In the genomic region with DNA sequence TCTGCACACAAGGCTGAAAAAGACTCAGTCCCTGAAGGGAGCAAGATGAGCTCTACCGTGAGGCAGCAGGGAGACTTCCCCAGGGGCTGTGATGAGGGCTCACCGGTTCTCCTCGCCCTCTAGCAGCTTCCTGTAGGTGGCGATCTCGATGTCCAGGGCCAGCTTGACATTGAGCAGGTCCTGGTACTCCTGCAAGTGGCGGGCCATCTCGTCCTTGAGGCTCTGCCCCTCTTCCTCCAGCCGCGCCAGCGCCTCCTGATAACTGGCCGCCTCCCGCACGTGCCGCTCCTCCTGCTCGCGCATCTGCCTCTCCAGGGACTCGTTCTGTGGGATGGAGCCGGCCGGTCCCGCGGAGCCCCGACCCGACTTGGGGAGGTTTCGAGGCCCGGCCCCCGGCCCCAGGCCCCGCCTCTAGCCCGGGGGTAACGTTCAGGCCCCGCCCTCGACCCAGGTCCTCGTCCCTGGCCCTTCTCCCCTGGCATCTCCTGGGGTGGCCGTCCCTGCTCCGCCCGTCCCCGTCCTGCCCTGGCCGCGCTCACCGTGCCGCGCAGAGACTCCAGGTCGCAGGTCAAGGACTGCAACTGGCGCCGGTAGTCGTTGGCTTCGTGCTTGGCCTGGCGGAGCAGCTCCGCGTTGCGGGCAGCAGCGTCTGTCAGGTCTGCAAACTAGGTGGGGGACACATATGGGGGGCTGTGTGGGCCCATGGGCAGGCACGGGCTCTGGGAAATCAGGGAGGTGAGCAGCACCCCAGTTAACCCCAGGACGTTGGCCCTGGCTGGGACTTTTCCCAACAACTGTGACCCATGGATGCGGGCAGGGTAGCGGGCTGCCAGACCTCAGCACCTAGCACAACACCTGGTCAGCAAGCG, we compare ENCODE assay signal across 8 cellular contexts. TPM values are rescaled to one million over a fixed set of nuclear protein-coding genes. Genes with fewer than 3 reads are reported as not detected.
A peak's percentile ranks its signal among the peaks of the same experiment; 100 is the strongest.
DNase-seq lines count a peak whose midpoint lies in the region; FAIRE-seq and TF ChIP-seq lines count a peak whose summit lies in the region.

No MANE protein-coding gene starts in this region.

- no peaks in the 10 kb centered on the region for H3K9me2 ChIP-seq in neural cell (ENCODE audit: insufficient read depth, low read length)

- FAIRE-seq in frontal cortex (lab: Jason Lieb, UNC), result no peak

- no peak overlapping the region for H3K4me3 ChIP-seq in fibroblast of pulmonary artery (replicated peaks; ENCODE audit: low read depth, low read length)
- H3K4me3 ChIP-seq in neural cell (ENCODE audit: low read length), result peak overlapping the region; percentile 28
- H3K4me3 ChIP-seq in tibial nerve, result peak overlapping the region in 3 of 4 donors; percentile 8 to 40 (median 27)

- no peaks in the 10 kb centered on the region for H3F3A ChIP-seq in neural cell (ENCODE audit: insufficient read depth, low read length, poor library complexity, severe bottlenecking)

- no peak for TF ChIP-seq EP300 in neural cell (conservative IDR thresholded peaks at IDR 0.05; ENCODE audit: poor library complexity, severe bottlenecking)
- TF ChIP-seq EP300 in tibial nerve (IDR thresholded peaks at IDR 0.05), result no peak

- peaks cover 0 to 39% (median 21%) of the 10 kb centered on the region in 4 donors for H3K4me1 ChIP-seq in tibial nerve

- WGBS in tibial nerve, 2 donors, result 14 to 17% methylated on average over 34 to 47 of the region's 56 CpGs

- TF ChIP-seq CTCF in fibroblast of pulmonary artery (IDR thresholded peaks at IDR 0.05; ENCODE audit: low read length, missing control alignments) (peak; percentile 49), neural cell (IDR thresholded peaks at IDR 0.05; ENCODE audit: poor library complexity, severe bottlenecking) (peak; percentile 42), tibial nerve (IDR thresholded peaks at IDR 0.05) (peak; percentile 42 to 57 (median 53))

- TF ChIP-seq POLR2A in tibial nerve (IDR thresholded peaks at IDR 0.05), result no peak

- DNase-seq in NCI-H1105 (lab: John Stamatoyannopoulos, UW), result peak; percentile 6
- no peak for DNase-seq in NCI-H1105 treated with DMSO at 0.1 percent for 48 hours (lab: John Stamatoyannopoulos, UW)
- peak; percentile 12 for DNase-seq in NCI-H226
- peak; percentile 29 for DNase-seq in activated T-cell treated with anti-CD3 and anti-CD28 coated beads for 4 hours
- peak; percentile 48 for DNase-seq in fibroblast of pulmonary artery (ENCODE audit: low read depth)
- DNase-seq in tibial nerve (ENCODE audit: low spot score in 2 of 2), result peak in 1 of 2 donors; percentile 19
- DNase-seq in frontal cortex (ENCODE audit: low spot score in 2 of 2), result no peak

- H3K9ac ChIP-seq in neural cell (ENCODE audit: low read length), result no peak overlapping the region

- H3K36me3 ChIP-seq in neural cell (ENCODE audit: insufficient read depth, low read length) (no peaks in the 10 kb centered on the region), tibial nerve (no peaks in the 10 kb centered on the region)

- H3K27ac ChIP-seq in neural cell (ENCODE audit: low read length), result no peak overlapping the region
- H3K27ac ChIP-seq in tibial nerve, result no peak overlapping the region

- H3K9me3 ChIP-seq in neural cell (ENCODE audit: low read length) (no peaks in the 10 kb centered on the region), tibial nerve (no peaks in the 10 kb centered on the region)

- TF ChIP-seq RAD21 in neural cell (conservative IDR thresholded peaks at IDR 0.05), result no peak

- H2AFZ ChIP-seq in neural cell (ENCODE audit: low read depth, low read length), result no peak overlapping the region

- H3K27me3 ChIP-seq in neural cell (ENCODE audit: insufficient read depth, low read depth, low read length) (peaks cover 24% of the 10 kb centered on the region), tibial nerve (peaks cover 0 to 25% of the 10 kb centered on the region in 2 donors)

- no peaks in the 10 kb centered on the region for H4K20me1 ChIP-seq in neural cell (ENCODE audit: insufficient read depth)

- no peak overlapping the region for H3K4me2 ChIP-seq in neural cell (ENCODE audit: low read length)

- no peaks in the 10 kb centered on the region for H3K79me2 ChIP-seq in neural cell (replicated peaks; ENCODE audit: insufficient read depth, low read length)

TF ChIP-seq in neural cell, 6 proteins besides CTCF, POLR2A, EP300 and RAD21:
- TF ChIP-seq, protein P1, sequence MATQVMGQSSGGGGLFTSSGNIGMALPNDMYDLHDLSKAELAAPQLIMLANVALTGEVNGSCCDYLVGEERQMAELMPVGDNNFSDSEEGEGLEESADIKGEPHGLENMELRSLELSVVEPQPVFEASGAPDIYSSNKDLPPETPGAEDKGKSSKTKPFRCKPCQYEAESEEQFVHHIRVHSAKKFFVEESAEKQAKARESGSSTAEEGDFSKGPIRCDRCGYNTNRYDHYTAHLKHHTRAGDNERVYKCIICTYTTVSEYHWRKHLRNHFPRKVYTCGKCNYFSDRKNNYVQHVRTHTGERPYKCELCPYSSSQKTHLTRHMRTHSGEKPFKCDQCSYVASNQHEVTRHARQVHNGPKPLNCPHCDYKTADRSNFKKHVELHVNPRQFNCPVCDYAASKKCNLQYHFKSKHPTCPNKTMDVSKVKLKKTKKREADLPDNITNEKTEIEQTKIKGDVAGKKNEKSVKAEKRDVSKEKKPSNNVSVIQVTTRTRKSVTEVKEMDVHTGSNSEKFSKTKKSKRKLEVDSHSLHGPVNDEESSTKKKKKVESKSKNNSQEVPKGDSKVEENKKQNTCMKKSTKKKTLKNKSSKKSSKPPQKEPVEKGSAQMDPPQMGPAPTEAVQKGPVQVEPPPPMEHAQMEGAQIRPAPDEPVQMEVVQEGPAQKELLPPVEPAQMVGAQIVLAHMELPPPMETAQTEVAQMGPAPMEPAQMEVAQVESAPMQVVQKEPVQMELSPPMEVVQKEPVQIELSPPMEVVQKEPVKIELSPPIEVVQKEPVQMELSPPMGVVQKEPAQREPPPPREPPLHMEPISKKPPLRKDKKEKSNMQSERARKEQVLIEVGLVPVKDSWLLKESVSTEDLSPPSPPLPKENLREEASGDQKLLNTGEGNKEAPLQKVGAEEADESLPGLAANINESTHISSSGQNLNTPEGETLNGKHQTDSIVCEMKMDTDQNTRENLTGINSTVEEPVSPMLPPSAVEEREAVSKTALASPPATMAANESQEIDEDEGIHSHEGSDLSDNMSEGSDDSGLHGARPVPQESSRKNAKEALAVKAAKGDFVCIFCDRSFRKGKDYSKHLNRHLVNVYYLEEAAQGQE (IDR thresholded peaks at IDR 0.05; ENCODE audit: borderline replicate concordance), result no peak
- TF ChIP-seq SMC3 (conservative IDR thresholded peaks at IDR 0.05; ENCODE audit: poor library complexity) (no peak), EZH2 (IDR thresholded peaks at IDR 0.05; ENCODE audit: borderline replicate concordance, insufficient read depth, low read length, poor library complexity, severe bottlenecking) (no peak)
TF ChIP-seq in neural cell: peak in this region for 0.

RNA-seq across cellular contexts. Expression of a gene that starts 3.9 kb away (rescaled TPM):
- polyA plus RNA-seq in neural cell, result not detected in 2 replicates
- polyA minus RNA-seq in neural cell, result not detected in 2 replicates
- 10 to 100 TPM in 1 of 4 donors, 1 to 10 TPM in 3; 1.6 to 37.2 (median 7.3) TPM for total RNA-seq in tibial nerve
- total RNA-seq in frontal cortex, result 155 TPM

RNA-seq across cellular contexts. Expression of a gene that starts 12.1 kb away (rescaled TPM):
- polyA plus RNA-seq in neural cell, result 47.8 and 69.4 TPM in 2 replicates
- 106 and 107 TPM in 2 replicates for polyA minus RNA-seq in neural cell
- total RNA-seq in tibial nerve (100 to 1,000 TPM in 1 of 4 donors, 10 to 100 TPM in 3; 48.9 to 137 (median 57.0) TPM), frontal cortex (111 TPM)

RNA-seq across cellular contexts. Expression of a gene that starts 36.2 kb away (rescaled TPM):
- polyA plus RNA-seq in neural cell, result 0.10 and 0.26 TPM in 2 replicates
- 0.23 and 1.2 TPM in 2 replicates for polyA minus RNA-seq in neural cell
- total RNA-seq in tibial nerve (under 1 TPM in 2 of 4 donors, not detected in 2; 0.30 to 0.66 TPM), frontal cortex (0.41 TPM)

RNA-seq across cellular contexts. Expression of a gene that starts 56.7 kb away (rescaled TPM):
- polyA plus RNA-seq in neural cell, result 0.19 TPM in 1 of 2 replicates, not detected in the other
- polyA minus RNA-seq in neural cell, result not detected in 2 replicates
- total RNA-seq in tibial nerve (10 to 100 TPM in 3 of 4 donors, 1 to 10 TPM in 1; 9.8 to 25.5 (median 21.2) TPM), frontal cortex (1.2 TPM)

Comparison
In these comparisons a context has a peak if more than half of its experiments do, and no peak if none do; other contexts are left out.
1. DNase-seq: peak in NCI-H1105 (single experiment), NCI-H226 (single experiment), activated T-cell treated with anti-CD3 and anti-CD28 coated beads for 4 hours (single experiment) and fibroblast of pulmonary artery (single experiment); none in NCI-H1105 treated with DMSO at 0.1 percent for 48 hours (single experiment) and frontal cortex (0 of 2).
2. Peak in every context shown above with its lines, with median percentiles within 50 percentile points of each other: CTCF ChIP-seq.